19 cellular contexts compared by ENCODE assay signal in the genomic region with DNA sequence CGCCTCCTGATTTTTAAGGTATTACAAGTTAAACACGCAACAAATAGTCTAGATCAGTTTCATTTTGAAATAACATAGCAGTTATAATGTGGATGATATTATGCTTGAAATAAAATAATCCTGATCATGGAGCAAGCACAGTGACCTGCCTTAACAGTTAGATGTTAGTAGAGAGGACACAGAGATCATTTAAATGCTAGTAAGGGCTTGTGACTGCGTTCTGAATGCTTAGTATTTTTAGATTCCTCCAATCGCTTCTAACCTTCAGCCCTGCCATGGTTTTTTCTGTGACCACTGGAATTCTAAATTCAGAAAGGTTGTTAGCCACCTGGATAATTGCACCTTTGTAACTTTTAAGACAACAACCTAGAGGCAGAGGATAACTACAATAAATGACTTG. TPM values are rescaled to one million over a fixed set of nuclear protein-coding genes. Genes with fewer than 3 reads are reported as not detected.
A peak's percentile ranks its signal among the peaks of the same experiment; 100 is the strongest.
DNase-seq lines count a peak whose midpoint lies in the region; TF ChIP-seq lines count a peak whose summit lies in the region.
"Had no signal": no experiment of that assay in that cellular context is flagged by ENCODE, and none has a peak within 500 bp of the region (broad histone marks: within the 10 kb centered on the region; RNA-seq: fewer than 3 reads in every experiment).

No MANE protein-coding gene starts in this region.

- H3K36me3 Mint-ChIP-seq in endodermal cell (ENCODE audit: low read depth) (peaks cover 45% of the 10 kb centered on the region), osteocyte (ENCODE audit: unreplicated experiment) (peaks cover 6% of the 10 kb centered on the region)
- H3K36me3 Mint-ChIP-seq: CD8-positive, alpha-beta T cell had no signal

- H3K4me1 ChIP-seq in endodermal cell (ENCODE audit: control insufficient read depth, insufficient read depth, low read length), result no peaks in the 10 kb centered on the region

- H3K9ac ChIP-seq in endodermal cell (ENCODE audit: extremely low read depth, low read length, poor library complexity, severe bottlenecking), result no peak overlapping the region

- H3K4me3 ChIP-seq in endodermal cell (ENCODE audit: low read length), result no peak overlapping the region

- no peaks in the 10 kb centered on the region for H3K27me3 ChIP-seq in endodermal cell (ENCODE audit: control insufficient read depth, insufficient read depth, low read length, poor library complexity, severe bottlenecking)

- peaks cover 54% of the 10 kb centered on the region for H3K36me3 ChIP-seq in endodermal cell (ENCODE audit: control insufficient read depth, insufficient read depth, low read length)

- H3K9me3 ChIP-seq in endodermal cell (ENCODE audit: control insufficient read depth, low read length), result peaks cover 29% of the 10 kb centered on the region

- peak; percentile 12 for DNase-seq in NCI-H82 treated with DMSO at 0.1 percent for 48 hours (lab: John Stamatoyannopoulos, UW; ENCODE audit: unreplicated experiment)
- no peak for DNase-seq in NCI-H82 (lab: John Stamatoyannopoulos, UW)
- DNase-seq in NCI-H2227 (lab: John Stamatoyannopoulos, UW; ENCODE audit: unreplicated experiment), result peak; percentile 78
- no peak for DNase-seq in endodermal cell
- DNase-seq in osteocyte (ENCODE audit: extremely low spot score, unreplicated experiment), result no peak
- no peak for DNase-seq in activated CD4-positive, alpha-beta T cell treated with anti-CD3 and anti-CD28 coated beads for 1 hour
- DNase-seq in UCSD-AML1 (lab: John Stamatoyannopoulos, UW; ENCODE audit: unreplicated experiment), result no peak
- DNase-seq in stimulated activated CD4-positive, alpha-beta T cell treated with anti-CD3 and anti-CD28 coated beads, Interleukin-2, amount 100 ng/mL, for 48 hours, result no peak
- DNase-seq: C1 segment of cervical spinal cord; CD8-positive, alpha-beta T cell; MM.1S; NCI-H1048; NCI-H1436; NCI-H1930; NCI-H226; NCI-H510A treated with DMSO at 0.1 percent for 48 hours; NCI-H748 treated with DMSO at 0.1 percent for 48 hours; OCI-M1 had no signal

- H3K27me3 Mint-ChIP-seq in endodermal cell (ENCODE audit: insufficient read depth) (no peaks in the 10 kb centered on the region), osteocyte (ENCODE audit: unreplicated experiment) (no peaks in the 10 kb centered on the region)

- TF ChIP-seq CTCF in endodermal cell (conservative IDR thresholded peaks at IDR 0.05), result no peak
- TF ChIP-seq CTCF in osteocyte (IDR thresholded peaks at IDR 0.05), result no peak

- H3K4me3 Mint-ChIP-seq in endodermal cell (no peak overlapping the region), osteocyte (ENCODE audit: unreplicated experiment) (no peak overlapping the region)
- H3K4me3 Mint-ChIP-seq: CD8-positive, alpha-beta T cell had no signal

- H3K27ac Mint-ChIP-seq in endodermal cell (no peak overlapping the region), osteocyte (ENCODE audit: unreplicated experiment) (peak overlapping the region; percentile 5)
- H3K27ac Mint-ChIP-seq: CD8-positive, alpha-beta T cell had no signal

- H3K9me3 Mint-ChIP-seq in endodermal cell (peaks cover 7% of the 10 kb centered on the region), osteocyte (ENCODE audit: unreplicated experiment) (peaks cover 4% of the 10 kb centered on the region)

- WGBS in endodermal cell (ENCODE audit: insufficient coverage in 1 of 2, insufficient read length in 1 of 2), 2 experiments, result 88 to 91% methylated on average over 3 to 4 of the region's 4 CpGs

- peak overlapping the region; percentile 14 for H3K27ac ChIP-seq in endodermal cell (ENCODE audit: low read depth, low read length)
- H3K27ac ChIP-seq: 22Rv1 had no signal

- H3K4me1 Mint-ChIP-seq in endodermal cell, result peaks cover 22% of the 10 kb centered on the region
- H3K4me1 Mint-ChIP-seq in osteocyte (ENCODE audit: unreplicated experiment), result peaks cover 22% of the 10 kb centered on the region

RNA-seq across cellular contexts. Expression of a gene that starts 46.4 kb away (rescaled TPM):
- total RNA-seq in endodermal cell, result 10 to 100 TPM; 12.3 to 21.0 TPM
- polyA plus RNA-seq in endodermal cell (2013, experiment 1 of 2), result 4.8 TPM
- polyA plus RNA-seq in endodermal cell (2013, experiment 2 of 2), result 5.2 TPM
- 8.6 and 8.8 TPM in 2 replicates for total RNA-seq in osteocyte
- total RNA-seq: CD8-positive, alpha-beta T cell had no signal

Comparison
In these comparisons a context has a peak if more than half of its experiments do, and no peak if none do; other contexts are left out.
1. DNase-seq: peak in NCI-H82 treated with DMSO at 0.1 percent for 48 hours (single experiment) and NCI-H2227 (single experiment); none in NCI-H82 (single experiment), endodermal cell (single experiment), osteocyte (single experiment), activated CD4-positive, alpha-beta T cell treated with anti-CD3 and anti-CD28 coated beads for 1 hour (single experiment), UCSD-AML1 (single experiment) and stimulated activated CD4-positive, alpha-beta T cell treated with anti-CD3 and anti-CD28 coated beads, Interleukin-2, amount 100 ng/mL, for 48 hours (0 of 2).